In the genomic region with DNA sequence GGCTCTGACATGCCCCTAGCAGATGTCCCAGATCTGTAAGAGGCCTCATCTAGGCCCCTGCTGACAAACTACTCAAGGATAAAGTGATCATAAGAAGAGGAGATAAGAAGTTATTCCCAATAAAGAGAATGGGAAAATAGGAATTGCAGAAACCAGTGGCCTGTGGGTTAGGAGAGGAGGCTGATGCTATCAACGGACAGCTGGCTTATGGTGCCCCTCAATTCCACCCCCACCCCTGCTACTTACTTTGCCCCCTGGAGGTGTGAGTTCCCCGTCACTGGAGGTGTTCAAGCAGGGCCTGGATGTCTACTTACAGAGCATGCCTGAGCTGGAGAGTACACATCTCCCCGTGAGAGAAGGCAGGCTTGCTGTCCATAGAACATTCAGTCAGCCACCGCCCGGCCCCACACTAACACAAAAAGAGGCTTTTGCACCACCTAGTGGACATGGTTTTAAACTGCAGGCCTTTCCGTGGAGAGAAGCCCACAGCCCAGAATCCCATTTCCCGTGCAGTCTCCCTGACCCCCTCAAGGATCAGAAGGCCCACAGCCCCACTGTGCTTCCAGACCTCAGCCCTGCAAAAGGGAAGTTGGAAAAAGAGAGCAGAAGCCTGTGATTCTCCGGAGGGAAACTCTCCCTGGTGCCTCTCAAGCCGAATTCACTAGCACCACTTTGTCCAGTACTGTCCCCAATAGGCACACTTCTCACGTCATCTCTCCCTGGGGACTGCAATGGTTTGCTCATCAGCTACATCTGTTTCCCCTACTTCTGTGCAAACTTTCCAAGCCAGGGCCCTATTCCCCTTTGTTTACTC, we compare ENCODE assay signal across 1 cellular context.
A peak's percentile ranks its signal among the peaks of the same experiment; 100 is the strongest.
TF ChIP-seq lines count a peak whose summit lies in the region.

No MANE protein-coding gene starts in this region.

TF ChIP-seq in HepG2, 621 proteins besides CTCF, POLR2A, EP300 and RAD21 (continued from another document):
- no peak for TF ChIP-seq ATF4 (CRISPR knock-in tag; IDR thresholded peaks at IDR 0.05)
- TF ChIP-seq ZFP37 (CRISPR knock-in tag; IDR thresholded peaks at IDR 0.05; ENCODE audit: borderline replicate concordance) = no peak
- TF ChIP-seq NCOA1 (CRISPR knock-in tag; IDR thresholded peaks at IDR 0.05) = no peak
- no peak for TF ChIP-seq SIX4 (CRISPR knock-in tag; IDR thresholded peaks at IDR 0.05)
- TF ChIP-seq STAG1 (CRISPR knock-in tag; IDR thresholded peaks at IDR 0.05) = peak; percentile 95
- no peak for TF ChIP-seq ZNF841 (CRISPR knock-in tag; IDR thresholded peaks at IDR 0.05; ENCODE audit: borderline replicate concordance)
- no peak for TF ChIP-seq ZMYM3 (CRISPR knock-in tag; IDR thresholded peaks at IDR 0.05)
- TF ChIP-seq ZFX (CRISPR knock-in tag; IDR thresholded peaks at IDR 0.05; ENCODE audit: low read depth) = peak; percentile 45; the same call in 1 of the 2 replicates
- no peak for TF ChIP-seq TBX2 (CRISPR knock-in tag; IDR thresholded peaks at IDR 0.05; ENCODE audit: borderline replicate concordance)
- TF ChIP-seq ZNF546 (CRISPR knock-in tag; conservative IDR thresholded peaks at IDR 0.05) = no peak
- TF ChIP-seq SALL1 (CRISPR knock-in tag; IDR thresholded peaks at IDR 0.05) = peak; percentile 51
- no peak for TF ChIP-seq ASH2L (IDR thresholded peaks at IDR 0.05; ENCODE audit: insufficient read length, low read depth, low read length)
- TF ChIP-seq CC2D1A (CRISPR knock-in tag; IDR thresholded peaks at IDR 0.05) = no peak
- TF ChIP-seq, protein P1, sequence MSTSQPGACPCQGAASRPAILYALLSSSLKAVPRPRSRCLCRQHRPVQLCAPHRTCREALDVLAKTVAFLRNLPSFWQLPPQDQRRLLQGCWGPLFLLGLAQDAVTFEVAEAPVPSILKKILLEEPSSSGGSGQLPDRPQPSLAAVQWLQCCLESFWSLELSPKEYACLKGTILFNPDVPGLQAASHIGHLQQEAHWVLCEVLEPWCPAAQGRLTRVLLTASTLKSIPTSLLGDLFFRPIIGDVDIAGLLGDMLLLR (CRISPR knock-in tag; IDR thresholded peaks at IDR 0.05) = no peak
- TF ChIP-seq ZUFSP (CRISPR knock-in tag; IDR thresholded peaks at IDR 0.05; ENCODE audit: borderline replicate concordance) = no peak
- TF ChIP-seq NKX3-1 (CRISPR knock-in tag; IDR thresholded peaks at IDR 0.05) = no peak
- TF ChIP-seq NFIC (IDR thresholded peaks at IDR 0.05; ENCODE audit: low read length) = no peak
- TF ChIP-seq, protein P2, sequence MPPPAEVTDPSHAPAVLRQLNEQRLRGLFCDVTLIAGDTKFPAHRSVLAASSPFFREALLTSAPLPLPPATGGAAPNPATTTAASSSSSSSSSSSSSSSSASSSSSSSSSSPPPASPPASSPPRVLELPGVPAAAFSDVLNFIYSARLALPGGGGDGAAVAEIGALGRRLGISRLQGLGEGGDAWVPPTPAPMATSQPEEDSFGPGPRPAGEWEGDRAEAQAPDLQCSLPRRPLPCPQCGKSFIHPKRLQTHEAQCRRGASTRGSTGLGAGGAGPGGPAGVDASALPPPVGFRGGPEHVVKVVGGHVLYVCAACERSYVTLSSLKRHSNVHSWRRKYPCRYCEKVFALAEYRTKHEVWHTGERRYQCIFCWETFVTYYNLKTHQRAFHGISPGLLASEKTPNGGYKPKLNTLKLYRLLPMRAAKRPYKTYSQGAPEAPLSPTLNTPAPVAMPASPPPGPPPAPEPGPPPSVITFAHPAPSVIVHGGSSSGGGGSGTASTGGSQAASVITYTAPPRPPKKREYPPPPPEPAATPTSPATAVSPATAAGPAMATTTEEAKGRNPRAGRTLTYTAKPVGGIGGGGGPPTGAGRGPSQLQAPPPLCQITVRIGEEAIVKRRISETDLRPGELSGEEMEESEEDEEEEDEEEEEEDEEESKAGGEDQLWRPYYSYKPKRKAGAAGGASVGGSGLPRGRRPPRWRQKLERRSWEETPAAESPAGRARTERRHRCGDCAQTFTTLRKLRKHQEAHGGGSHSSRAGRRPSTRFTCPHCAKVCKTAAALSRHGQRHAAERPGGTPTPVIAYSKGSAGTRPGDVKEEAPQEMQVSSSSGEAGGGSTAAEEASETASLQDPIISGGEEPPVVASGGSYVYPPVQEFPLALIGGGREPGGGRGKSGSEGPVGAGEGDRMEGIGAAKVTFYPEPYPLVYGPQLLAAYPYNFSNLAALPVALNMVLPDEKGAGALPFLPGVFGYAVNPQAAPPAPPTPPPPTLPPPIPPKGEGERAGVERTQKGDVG (CRISPR knock-in tag; IDR thresholded peaks at IDR 0.05; ENCODE audit: borderline replicate concordance) = no peak
- no peak for TF ChIP-seq ZBTB44 (CRISPR knock-in tag; IDR thresholded peaks at IDR 0.05)
- no peak for TF ChIP-seq YEATS4 (CRISPR knock-in tag; IDR thresholded peaks at IDR 0.05; ENCODE audit: borderline replicate concordance)
- TF ChIP-seq SSRP1 (CRISPR knock-in tag; IDR thresholded peaks at IDR 0.05) = no peak
- no peak for TF ChIP-seq ZNF549 (CRISPR knock-in tag; IDR thresholded peaks at IDR 0.05)
- TF ChIP-seq RFX3 (CRISPR knock-in tag; IDR thresholded peaks at IDR 0.05) = no peak
- TF ChIP-seq, protein P3, sequence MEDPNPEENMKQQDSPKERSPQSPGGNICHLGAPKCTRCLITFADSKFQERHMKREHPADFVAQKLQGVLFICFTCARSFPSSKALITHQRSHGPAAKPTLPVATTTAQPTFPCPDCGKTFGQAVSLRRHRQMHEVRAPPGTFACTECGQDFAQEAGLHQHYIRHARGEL (CRISPR knock-in tag; IDR thresholded peaks at IDR 0.05) = no peak
- TF ChIP-seq SP1 (IDR thresholded peaks at IDR 0.05) = no peak
- TF ChIP-seq SP1 (CRISPR knock-in tag; IDR thresholded peaks at IDR 0.05) = no peak
- TF ChIP-seq ELF1 (CRISPR knock-in tag; IDR thresholded peaks at IDR 0.05) = no peak
- TF ChIP-seq TEAD2 (CRISPR knock-in tag; IDR thresholded peaks at IDR 0.05) = no peak
- no peak for TF ChIP-seq POGZ (CRISPR knock-in tag; IDR thresholded peaks at IDR 0.05)
- TF ChIP-seq ISX (CRISPR knock-in tag; conservative IDR thresholded peaks at IDR 0.05) = no peak
